In genomic region chr7:74766508-74766907, GRCh38 we compare ENCODE assay signal across 8 cellular contexts. TPM values are rescaled to one million over a fixed set of nuclear protein-coding genes. Genes with fewer than 3 reads are reported as not detected.
DNase-seq lines count a peak whose midpoint lies in the region; ATAC-seq and TF ChIP-seq lines count a peak whose summit lies in the region.
"Not testable (repeated sequence)": the region's sequence is repeated elsewhere in the genome, so short reads cannot be mapped to it uniquely, and the experiment has no call there.
"Had no signal": no experiment of that assay in that cellular context is flagged by ENCODE, and none has a peak within 500 bp of the region (broad histone marks: within the 10 kb centered on the region; RNA-seq: fewer than 3 reads in every experiment).

No MANE protein-coding gene starts in this region.

- H3K9me3 Mint-ChIP-seq in stimulated activated naive B cell treated with anti-CD40 and anti-IgM and Interleukin-4, amounts not matched to agents 10 μg/mL and 1 μg/mL and 100 μg/mL, for 72 hours: not testable (repeated sequence)

- not testable (repeated sequence) for H3K79me2 ChIP-seq in PC-3 (ENCODE audit: low read length)

- CTCF ChIA-PET in PC-3 (lab: Charles Lee): not testable (repeated sequence)

- H2AFZ ChIP-seq in PC-3 (ENCODE audit: low read length): not testable (repeated sequence)

- not testable (repeated sequence) for H3K4me1 ChIP-seq in PC-3 (ENCODE audit: insufficient read depth, low read length); lower lobe of right lung

- not testable (repeated sequence) for H3K27me3 Mint-ChIP-seq in stimulated activated naive B cell treated with anti-CD40 and anti-IgM and Interleukin-4, amounts not matched to agents 10 μg/mL and 1 μg/mL and 100 μg/mL, for 72 hours

- DNase-seq in PC-3; lower lobe of right lung; stimulated activated naive B cell treated with anti-CD40 and anti-IgM and Interleukin-4, amounts not matched to agents 10 μg/mL and 1 μg/mL and 100 μg/mL, for 72 hours: not testable (repeated sequence)

- not testable (repeated sequence) for H3K36me3 ChIP-seq in PC-3 (ENCODE audit: low read depth, low read length); lower lobe of right lung

- H3K27me3 ChIP-seq in PC-3 (ENCODE audit: low read length); lower lobe of right lung (ENCODE audit: low read depth): not testable (repeated sequence)

- TF ChIP-seq CTCF in PC-3 (conservative IDR thresholded peaks at IDR 0.05; ENCODE audit: low read depth, low read length); lower lobe of right lung (IDR thresholded peaks at IDR 0.05): not testable (repeated sequence)

- POLR2A ChIA-PET in PC-3 (lab: Charles Lee; ENCODE audit: unreplicated experiment): not testable (repeated sequence)

- H4K20me1 ChIP-seq in PC-3 (ENCODE audit: low read length): not testable (repeated sequence)

- H3K4me3 Mint-ChIP-seq in stimulated activated naive B cell treated with anti-CD40 and anti-IgM and Interleukin-4, amounts not matched to agents 10 μg/mL and 1 μg/mL and 100 μg/mL, for 72 hours: not testable (repeated sequence)

- intact Hi-C loops in PC-3 (cut with micrococcal nuclease); lower lobe of right lung (cut with DNase I): not testable (repeated sequence)

- not testable (repeated sequence) for H3K4me2 ChIP-seq in PC-3 (ENCODE audit: low read length)

- H3K36me3 Mint-ChIP-seq in stimulated activated naive B cell treated with anti-CD40 and anti-IgM and Interleukin-4, amounts not matched to agents 10 μg/mL and 1 μg/mL and 100 μg/mL, for 72 hours: not testable (repeated sequence)

- not testable (repeated sequence) for H3K27ac ChIP-seq in PC-3 (ENCODE audit: low read length); lower lobe of right lung

- not testable (repeated sequence) for H3K27ac Mint-ChIP-seq in stimulated activated naive B cell treated with anti-CD40 and anti-IgM and Interleukin-4, amounts not matched to agents 10 μg/mL and 1 μg/mL and 100 μg/mL, for 72 hours

- H3K4me1 Mint-ChIP-seq in stimulated activated naive B cell treated with anti-CD40 and anti-IgM and Interleukin-4, amounts not matched to agents 10 μg/mL and 1 μg/mL and 100 μg/mL, for 72 hours: not testable (repeated sequence)

- not testable (repeated sequence) for H3F3A ChIP-seq in PC-3 (ENCODE audit: low read length, unreplicated experiment)

- H3K9me2 ChIP-seq in PC-3 (replicated peaks; ENCODE audit: low read length): not testable (repeated sequence)

- BruUV-seq in PC-3 (replicated peaks; lab: Mats Ljungman, UMichigan): not testable (repeated sequence)

- H3K9me3 ChIP-seq in PC-3 (ENCODE audit: low read length); lower lobe of right lung: not testable (repeated sequence)

- H3K9ac ChIP-seq in PC-3 (ENCODE audit: low read length): not testable (repeated sequence)

- H3K4me3 ChIP-seq in PC-3 (ENCODE audit: low read length); lower lobe of right lung: not testable (repeated sequence)

- ATAC-seq in GM18868 (IDR thresholded peaks at IDR 0.05; ENCODE audit: unreplicated experiment): peak; percentile 36
- ATAC-seq in GM21717 (IDR thresholded peaks at IDR 0.05; ENCODE audit: unreplicated experiment): peak; percentile 33
- ATAC-seq in HG02759 (IDR thresholded peaks at IDR 0.05; ENCODE audit: unreplicated experiment): peak; percentile 35
- peak; percentile 14; the same call in 1 of the 2 replicates for ATAC-seq in PC-3
- ATAC-seq in esophagus mucosa: peak; percentile 37
- ATAC-seq in lower lobe of right lung: peak; percentile 56 to 67
- peak; percentile 66 to 67 for ATAC-seq in stimulated activated naive B cell treated with anti-CD40 and anti-IgM and Interleukin-4, amounts not matched to agents 10 μg/mL and 1 μg/mL and 100 μg/mL, for 72 hours (replicated peaks)

RNA-seq across cellular contexts. Expression of gene NCF1, which starts 7.3 kb away (rescaled TPM):
- total RNA-seq in PC-3 (2014; rRNA removed) (not detected in 2 replicates), esophagus mucosa (2.7 TPM), lower lobe of right lung (50.8 TPM)
- total RNA-seq: SK-MEL-5 had no signal

Comparison
In these comparisons a context has a peak if more than half of its experiments do, and no peak if none do; other contexts are left out.
1. ATAC-seq: peak in every context shown above with its lines; median percentile 66 in stimulated activated naive B cell treated with anti-CD40 and anti-IgM and Interleukin-4, amounts not matched to agents 10 μg/mL and 1 μg/mL and 100 μg/mL, for 72 hours; 62 in lower lobe of right lung; 37 in esophagus mucosa; 36 in GM18868; 35 in HG02759; 33 in GM21717; 14 in PC-3.
2. RNA of gene NCF1, which starts 7.3 kb away (total RNA-seq): 50.8 TPM in lower lobe of right lung (single experiment); 2.7 TPM in esophagus mucosa (single experiment) and not detected in PC-3; every median in the first group is over 10 times any median in the second.